9 cellular contexts compared by ENCODE assay signal in genomic region chr20:32208499-32209154, GRCh38. TPM values are rescaled to one million over a fixed set of nuclear protein-coding genes. Genes with fewer than 3 reads are reported as not detected.
DNase-seq lines count a peak whose midpoint lies in the region; ATAC-seq, FAIRE-seq and TF ChIP-seq lines count a peak whose summit lies in the region.
"Had no signal": no experiment of that assay in that cellular context is flagged by ENCODE, and none has a peak within 500 bp of the region (broad histone marks: within the 10 kb centered on the region; RNA-seq: fewer than 3 reads in every experiment).

No MANE protein-coding gene starts in this region.

- peaks cover 10% of the 10 kb centered on the region; the same call in 1 of the 2 replicates for H4K20me1 ChIP-seq in K562 (replicated peaks; ENCODE audit: control insufficient read depth, insufficient read depth, low read length)

- DNase-seq in HL-60 (ENCODE audit: low read depth in 1 of 2, low spot score in 1 of 2) (no peak), K562 (ENCODE audit: extremely low read depth in 1 of 4, low spot score in 3 of 4) (peak in 1 of 4 experiments; percentile 14), cerebellar nuclear complex (lab: John Stamatoyannopoulos, UW) (no peak), EL (no peak), lower leg skin (ENCODE audit: low spot score in 2 of 2) (no peak), SK-N-DZ (ENCODE audit: low spot score) (no peak)
- DNase-seq: NCI-H1694 treated with DMSO at 0.1 percent for 48 hours had no signal

- H3K9me1 ChIP-seq in K562 (ENCODE audit: control insufficient read depth, insufficient read depth, low read length): no peaks in the 10 kb centered on the region

- BruUV-seq in K562 (replicated peaks; lab: Mats Ljungman, UMichigan): no TSS peak

- POLR2A ChIA-PET in K562 (lab: Yijun Ruan, JAX): interaction anchor here (0.6 to 1.6 kb wide), 5 partner anchors 10 to 469 kb away, joined by 3 to 6 read pairs (median 3); no protein-coding TSS in a partner anchor

- H3K4me2 ChIP-seq in K562 (ENCODE audit: insufficient read depth, low read length): peak overlapping the region; percentile 98

- TF ChIP-seq EP300 in K562 (IDR thresholded peaks at IDR 0.05; ENCODE audit: low read length): no peak

- H3K27ac ChIP-seq in 22Rv1 (peak overlapping the region; percentile 81), HL-60 (replicated peaks) (peak overlapping the region; percentile 91), K562 (ENCODE audit: extremely low read depth, low read depth, low read length) (peak overlapping the region; percentile 91), mesodermal cell (ENCODE audit: low read depth, low read length, severe bottlenecking) (no peak overlapping the region)

- peaks cover 74% of the 10 kb centered on the region for H3K79me2 ChIP-seq in K562 (ENCODE audit: control insufficient read depth, insufficient read depth, low read length)

- peak; percentile 19 for FAIRE-seq in K562 (lab: Jason Lieb, UNC)

- H3K36me3 ChIP-seq in K562 (ENCODE audit: control insufficient read depth, insufficient read depth, low read length): peaks cover 65% of the 10 kb centered on the region
- peaks cover 41% of the 10 kb centered on the region for H3K36me3 ChIP-seq in mesodermal cell (ENCODE audit: control insufficient read depth, insufficient read depth, low read length)

- no peaks in the 10 kb centered on the region for H3K9me3 ChIP-seq in K562 (replicated peaks; ENCODE audit: control insufficient read depth, insufficient read depth, low read depth, low read length)
- H3K9me3 ChIP-seq in mesodermal cell (ENCODE audit: control insufficient read depth, low read length): no peaks in the 10 kb centered on the region

- no peaks in the 10 kb centered on the region for H3K27me3 ChIP-seq in HL-60 (ENCODE audit: insufficient read depth, poor library complexity, severe bottlenecking)
- no peaks in the 10 kb centered on the region for H3K27me3 ChIP-seq in K562 (ENCODE audit: control insufficient read depth in 2 of 2, insufficient read depth in 2 of 2, low read length in 2 of 2)

- H3K9ac ChIP-seq in K562 (ENCODE audit: insufficient read depth in 1 of 2, low read depth in 2 of 2, low read length in 2 of 2): peak overlapping the region; percentile 98 to 99

- H2AFZ ChIP-seq in K562 (ENCODE audit: low read depth, low read length): 0 out of 2 replicates have a peak overlapping the region, but pooled peaks have one; percentile 93

- intact Hi-C loops in K562 (cut with micrococcal nuclease) (loop anchor here (10.0 kb wide), 1 partner anchor 146 kb away; the partner anchor contains the start of gene ASXL1), lower leg skin (cut with DNase I; ENCODE audit: low total_unique reads) (no loop called here)

- in situ Hi-C loops in K562 (cut with MboI): no loop called here

- peaks cover 18 to 37% of the 10 kb centered on the region in 2 experiments for H3K4me1 ChIP-seq in K562 (replicated peaks in 1 of 2; ENCODE audit: control insufficient read depth in 2 of 2, insufficient read depth in 2 of 2, low read length in 2 of 2)
- H3K4me1 ChIP-seq in mesodermal cell (ENCODE audit: control insufficient read depth, insufficient read depth, low read length, poor library complexity, severe bottlenecking): peaks cover 22% of the 10 kb centered on the region

- TF ChIP-seq CTCF in 22Rv1 (IDR thresholded peaks at IDR 0.05) (no peak), HL-60 (IDR thresholded peaks at IDR 0.05; ENCODE audit: insufficient read depth, low read length) (no peak), K562 (IDR thresholded peaks at IDR 0.05 in 2 of 3, conservative IDR thresholded peaks at IDR 0.05 in 1 of 3; ENCODE audit: insufficient read depth in 2 of 3, low read depth in 1 of 3, low read length in 3 of 3) (no peak), lower leg skin (IDR thresholded peaks at IDR 0.05) (no peak)

- H3K4me3 ChIP-seq in HL-60 (replicated peaks; ENCODE audit: insufficient read depth, low read length) (peak overlapping the region; percentile 57), K562 (peak overlapping the region; percentile 99), mesodermal cell (ENCODE audit: extremely low read depth, insufficient read depth, low read length, poor library complexity, severe bottlenecking) (peak overlapping the region; percentile 96), lower leg skin (ENCODE audit: low read depth, poor library complexity, severe bottlenecking) (no peak overlapping the region)

- WGBS in K562 (ENCODE audit: insufficient coverage, low coverage, missing lambda C conversion rate): 18% methylated on average over 13 of the region's 13 CpGs
- 93 to 96% methylated on average over 4 to 9 of the region's 13 CpGs for WGBS in mesodermal cell (ENCODE audit: insufficient coverage in 2 of 2), 2 experiments
- WGBS in lower leg skin, 2 donors: 59 to 60% methylated on average over 13 of the region's 13 CpGs

- ATAC-seq in K562: no peak

- TF ChIP-seq POLR2A in K562 (conservative IDR thresholded peaks at IDR 0.05) (no peak), lower leg skin (IDR thresholded peaks at IDR 0.05) (no peak)

- CTCF ChIA-PET in K562 (lab: Yijun Ruan, JAX; ENCODE audit: low intra/inter-chr PET ratio): no interaction called here

- TF ChIP-seq RAD21 in K562 (CRISPR knock-in tag; conservative IDR thresholded peaks at IDR 0.05 in 1 of 2, IDR thresholded peaks at IDR 0.05 in 1 of 2): no peak

TF ChIP-seq in K562, 482 proteins besides CTCF, POLR2A, EP300 and RAD21 (continues in another document):
- TF ChIP-seq NRF1 (conservative IDR thresholded peaks at IDR 0.05 in 1 of 2, IDR thresholded peaks at IDR 0.05 in 1 of 2): 0 out of 4 replicates have a peak, but pooled peaks of 1 of the 2 experiments have one; percentile 15

RNA-seq across cellular contexts. Expression of gene POFUT1, which starts 0.9 kb away (rescaled TPM):
- 57.2 and 80.7 TPM in 2 replicates for total RNA-seq in K562 (2011; cell fraction: chromatin; rRNA removed; ENCODE audit: low replicate concordance)
- 72.2 and 72.5 TPM in 2 replicates for total RNA-seq in K562 (2011; cell fraction: nucleolus; rRNA removed)
- 70.9 and 93.4 TPM in 2 replicates for total RNA-seq in K562 (2011; cell fraction: nucleoplasm; rRNA removed)
- total RNA-seq in K562 (2014; rRNA removed): 23.5 and 29.4 TPM in 2 replicates
- 25.7 and 25.9 TPM in 2 replicates for total RNA-seq in K562 (2014; rRNA removed; fragmentation: Illumina TruSeq; extraction: Trizol)
- 32.8 and 33.2 TPM in 2 replicates for total RNA-seq in K562 (2015; rRNA removed; fragmentation: Illumina TruSeq; extraction: Trizol)
- 38.2 and 44.7 TPM in 2 replicates for total RNA-seq in K562 (2021)
- polyA plus RNA-seq in K562 (2011; rRNA removed): 21.3 and 21.6 TPM in 2 replicates
- 19.2 and 27.8 TPM in 2 replicates for polyA plus RNA-seq in K562 (2011; cell fraction: cytosol; rRNA removed)
- 15.0 and 22.1 TPM in 2 replicates for polyA plus RNA-seq in K562 (2011; cell fraction: nucleus; rRNA removed)
- polyA plus RNA-seq in K562 (2012): 22.6 and 26.2 TPM in 2 replicates
- polyA plus RNA-seq in K562 (2014; fragmentation: Illumina TruSeq; extraction: Trizol): 32.7 and 34.3 TPM in 2 replicates
- 1 to 10 TPM; 3.5 to 6.0 TPM for polyA plus RNA-seq in K562 (2014; fragmentation: Nextera tagmentation; extraction: Ambion mirVana)
- 22.7 and 24.8 TPM in 2 replicates for polyA plus RNA-seq in K562 (2014; rRNA removed)
- 25.2 and 26.7 TPM in 2 replicates for polyA minus RNA-seq in K562 (2011; rRNA and poly(A)+ RNA removed)
- polyA minus RNA-seq in K562 (2011; cell fraction: cytosol; rRNA and poly(A)+ RNA removed): 19.7 and 23.0 TPM in 2 replicates
- 13.7 and 16.8 TPM in 2 replicates for polyA minus RNA-seq in K562 (2011; cell fraction: nucleus; rRNA and poly(A)+ RNA removed)
- 29.5 TPM for polyA plus RNA-seq in mesodermal cell (2013, experiment 1 of 2)
- polyA plus RNA-seq in mesodermal cell (2013, experiment 2 of 2): 31.0 TPM
- total RNA-seq in lower leg skin: 10 to 100 TPM; 15.6 to 29.7 (median 21.6) TPM
- polyA plus RNA-seq in SK-N-DZ (2014; cell fraction: cytosol; rRNA removed): 30.0 and 38.8 TPM in 2 replicates
- polyA plus RNA-seq in SK-N-DZ (2014; cell fraction: nucleus; rRNA removed): 14.4 and 15.3 TPM in 2 replicates

RNA-seq across cellular contexts. Expression of gene PLAGL2, which starts 1.1 kb away (rescaled TPM):
- 15.9 and 22.3 TPM in 2 replicates for total RNA-seq in K562 (2011; cell fraction: chromatin; rRNA removed; ENCODE audit: low replicate concordance)
- total RNA-seq in K562 (2011; cell fraction: nucleolus; rRNA removed): 11.4 and 12.5 TPM in 2 replicates
- 18.0 and 31.8 TPM in 2 replicates for total RNA-seq in K562 (2011; cell fraction: nucleoplasm; rRNA removed)
- 4.0 and 5.5 TPM in 2 replicates for total RNA-seq in K562 (2014; rRNA removed)
- 5.6 and 6.4 TPM in 2 replicates for total RNA-seq in K562 (2014; rRNA removed; fragmentation: Illumina TruSeq; extraction: Trizol)
- 6.2 and 6.7 TPM in 2 replicates for total RNA-seq in K562 (2015; rRNA removed; fragmentation: Illumina TruSeq; extraction: Trizol)
- total RNA-seq in K562 (2021): 20.1 and 21.8 TPM in 2 replicates
- 7.1 and 7.2 TPM in 2 replicates for polyA plus RNA-seq in K562 (2011; rRNA removed)
- polyA plus RNA-seq in K562 (2011; cell fraction: cytosol; rRNA removed): 9.6 and 9.7 TPM in 2 replicates
- polyA plus RNA-seq in K562 (2011; cell fraction: nucleus; rRNA removed): 7.9 and 13.1 TPM in 2 replicates
- polyA plus RNA-seq in K562 (2012): 11.7 and 12.7 TPM in 2 replicates
- polyA plus RNA-seq in K562 (2014; fragmentation: Illumina TruSeq; extraction: Trizol): 21.8 and 24.3 TPM in 2 replicates
- polyA plus RNA-seq in K562 (2014; fragmentation: Nextera tagmentation; extraction: Ambion mirVana): 1 to 10 TPM; 3.1 to 5.3 TPM
- polyA plus RNA-seq in K562 (2014; rRNA removed): 10.6 and 11.4 TPM in 2 replicates
- polyA minus RNA-seq in K562 (2011; rRNA and poly(A)+ RNA removed): 6.5 and 8.3 TPM in 2 replicates
- 10.6 and 13.0 TPM in 2 replicates for polyA minus RNA-seq in K562 (2011; cell fraction: cytosol; rRNA and poly(A)+ RNA removed)
- polyA minus RNA-seq in K562 (2011; cell fraction: nucleus; rRNA and poly(A)+ RNA removed): 5.3 and 6.8 TPM in 2 replicates
- 15.4 TPM for polyA plus RNA-seq in mesodermal cell (2013, experiment 1 of 2)
- 13.5 TPM for polyA plus RNA-seq in mesodermal cell (2013, experiment 2 of 2)
- total RNA-seq in lower leg skin: 10 to 100 TPM; 10.5 to 12.1 (median 11.7) TPM
- polyA plus RNA-seq in SK-N-DZ (2014; cell fraction: cytosol; rRNA removed): 10.9 and 12.5 TPM in 2 replicates
- 4.4 and 12.4 TPM in 2 replicates for polyA plus RNA-seq in SK-N-DZ (2014; cell fraction: nucleus; rRNA removed)
